17 cellular contexts compared by ENCODE assay signal in the genomic region with DNA sequence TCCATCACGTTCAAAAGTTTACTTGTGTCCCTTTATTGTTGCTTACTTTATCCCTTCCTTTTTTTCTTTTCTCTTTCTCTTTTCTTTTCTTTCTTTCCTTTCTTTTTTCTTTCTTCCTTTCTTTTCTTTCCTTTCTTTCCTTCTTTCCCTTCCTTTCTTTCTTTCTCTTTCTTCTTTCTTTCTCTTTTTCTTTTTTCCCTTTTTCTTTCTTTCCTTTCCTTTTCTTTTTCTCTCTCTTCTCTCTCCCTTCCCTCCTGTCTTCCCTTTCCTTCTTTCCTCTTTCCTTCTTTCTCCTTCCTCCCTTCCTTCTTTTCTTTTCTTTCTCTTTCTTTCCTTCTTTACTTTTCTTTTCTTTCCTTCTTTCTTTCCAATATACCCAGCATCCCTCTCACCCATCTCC.
A peak's percentile ranks its signal among the peaks of the same experiment; 100 is the strongest.
DNase-seq lines count a peak whose midpoint lies in the region; ATAC-seq and TF ChIP-seq lines count a peak whose summit lies in the region.
"Had no signal": no experiment of that assay in that cellular context is flagged by ENCODE, and none has a peak within 500 bp of the region (broad histone marks: within the 10 kb centered on the region; RNA-seq: fewer than 3 reads in every experiment).

No MANE protein-coding gene starts in this region.

- no peaks in the 10 kb centered on the region for H3K27me3 ChIP-seq in CD8-positive, alpha-beta T cell (ENCODE audit: insufficient read depth, low read length)
- H3K27me3 ChIP-seq in ovary = no peaks in the 10 kb centered on the region
- H3K27me3 ChIP-seq: BE2C; BLaER1 treated with 17β-estradiol and CSF1 and Interleukin-3, amounts not matched to agents 10 nM and 100 nM had no signal

- no peaks in the 10 kb centered on the region for H3K36me3 ChIP-seq in CD8-positive, alpha-beta T cell (ENCODE audit: insufficient read depth, low read length)
- H3K36me3 ChIP-seq in ovary = no peaks in the 10 kb centered on the region
- H3K36me3 ChIP-seq: BE2C, HAP-1 had no signal

- peaks cover 3% of the 10 kb centered on the region for H3K27me3 Mint-ChIP-seq in activated naive CD4-positive, alpha-beta T cell treated with anti-CD3 and anti-CD28 coated beads, Interleukin-2, amount 10 ng/mL, durations not matched to agents 7 days and 5 days
- H3K27me3 Mint-ChIP-seq in CD8-positive, alpha-beta T cell (ENCODE audit: low read depth) = no peaks in the 10 kb centered on the region
- H3K27me3 Mint-ChIP-seq in WTC11 (ENCODE audit: low read depth) = no peaks in the 10 kb centered on the region
- no peaks in the 10 kb centered on the region for H3K27me3 Mint-ChIP-seq in memory B cell
- H3K27me3 Mint-ChIP-seq: CD4-positive, alpha-beta memory T cell had no signal

- intact Hi-C loops in CD8-positive, alpha-beta T cell (cut with DNase I, micrococcal nuclease) = no loop called here
- intact Hi-C loops in ovary (cut with DNase I) = no loop called here

- H3K4me3 ChIP-seq in CD8-positive, alpha-beta T cell (ENCODE audit: low read depth, low read length) = no peak overlapping the region
- H3K4me3 ChIP-seq in ovary = no peak overlapping the region
- H3K4me3 ChIP-seq: BLaER1 treated with 17β-estradiol and CSF1 and Interleukin-3, amounts not matched to agents 10 nM and 100 nM; HAP-1 had no signal

- H3K4me1 Mint-ChIP-seq in activated naive CD4-positive, alpha-beta T cell treated with anti-CD3 and anti-CD28 coated beads, Interleukin-2, amount 10 ng/mL, durations not matched to agents 7 days and 5 days = no peaks in the 10 kb centered on the region
- H3K4me1 Mint-ChIP-seq in CD8-positive, alpha-beta T cell (ENCODE audit: low read depth) = no peaks in the 10 kb centered on the region
- H3K4me1 Mint-ChIP-seq in WTC11 (no peaks in the 10 kb centered on the region), memory B cell (no peaks in the 10 kb centered on the region)
- H3K4me1 Mint-ChIP-seq: CD14-positive monocyte had no signal

- no peak for ATAC-seq in CD8-positive, alpha-beta T cell
- ATAC-seq in WTC11 (no peak), memory B cell (ENCODE audit: low read depth) (no peak)

- no peak for TF ChIP-seq EP300 in ovary (IDR thresholded peaks at IDR 0.05)

- POLR2A ChIA-PET in CD8-positive, alpha-beta T cell (lab: Charles Lee) = no interaction called here
- POLR2A ChIA-PET in WTC11 (lab: Charles Lee) = no interaction called here
- POLR2A ChIA-PET in HEK293T (lab: Yijun Ruan, JAX) = no interaction called here

- CTCF ChIA-PET in activated naive CD4-positive, alpha-beta T cell treated with anti-CD3 and anti-CD28 coated beads, Interleukin-2, amount 10 ng/mL, durations not matched to agents 7 days and 5 days (lab: Charles Lee) = no interaction called here
- CTCF ChIA-PET in CD8-positive, alpha-beta T cell (lab: Charles Lee) = no interaction called here
- CTCF ChIA-PET in WTC11 (lab: Charles Lee) (no interaction called here), HEK293T (lab: Yijun Ruan, JAX) (no interaction called here)

- DNase-seq in activated naive CD4-positive, alpha-beta T cell treated with anti-CD3 and anti-CD28 coated beads, Interleukin-2, amount 10 ng/mL, durations not matched to agents 7 days and 5 days = no peak
- DNase-seq in activated naive CD4-positive, alpha-beta T cell treated with Interleukin-2 at 50 U/mL for 16 hours = no peak
- DNase-seq in CD8-positive, alpha-beta T cell = no peak
- DNase-seq in WTC11 (ENCODE audit: low spot score) (no peak), memory B cell (ENCODE audit: low spot score in 2 of 2) (no peak), CD1c-positive myeloid dendritic cell (ENCODE audit: extremely low spot score) (no peak), HEK293T (ENCODE audit: extremely low spot score) (no peak), ovary (no peak)
- DNase-seq: BE2C; Caco-2; CD4-positive, alpha-beta memory T cell; DMS153; DND-41; GOT3 had no signal

- TF ChIP-seq POLR2A in ovary (IDR thresholded peaks at IDR 0.05) = no peak

- no peak overlapping the region for H3K27ac ChIP-seq in CD8-positive, alpha-beta T cell (ENCODE audit: low read depth, low read length)
- no peak overlapping the region for H3K27ac ChIP-seq in ovary
- H3K27ac ChIP-seq: BLaER1 treated with 17β-estradiol and CSF1 and Interleukin-3, amounts not matched to agents 10 nM and 100 nM had no signal

- peaks cover 10% of the 10 kb centered on the region for H3K36me3 Mint-ChIP-seq in activated naive CD4-positive, alpha-beta T cell treated with anti-CD3 and anti-CD28 coated beads, Interleukin-2, amount 10 ng/mL, durations not matched to agents 7 days and 5 days
- H3K36me3 Mint-ChIP-seq in CD8-positive, alpha-beta T cell = peaks cover 35% of the 10 kb centered on the region
- H3K36me3 Mint-ChIP-seq in WTC11 (no peaks in the 10 kb centered on the region), memory B cell (no peaks in the 10 kb centered on the region)

- no peaks in the 10 kb centered on the region for H3K9me3 ChIP-seq in CD8-positive, alpha-beta T cell (ENCODE audit: low read length)
- H3K9me3 ChIP-seq in ovary = no peaks in the 10 kb centered on the region
- H3K9me3 ChIP-seq: BE2C; BLaER1 treated with 17β-estradiol and CSF1 and Interleukin-3, amounts not matched to agents 10 nM and 100 nM; Caco-2; HAP-1 had no signal

- WGBS in ovary, 3 donors = 76 to 80% (median 77%) methylated on average over 1 of the region's 1 CpG

- peak; percentile 34 for TF ChIP-seq CTCF in CD8-positive, alpha-beta T cell (IDR thresholded peaks at IDR 0.05)
- TF ChIP-seq CTCF in WTC11 (IDR thresholded peaks at IDR 0.05) (no peak), ovary (IDR thresholded peaks at IDR 0.05) (no peak)

- H3K4me1 ChIP-seq in CD8-positive, alpha-beta T cell (ENCODE audit: insufficient read depth, low read length) = no peaks in the 10 kb centered on the region
- H3K4me1 ChIP-seq in ovary (ENCODE audit: insufficient read depth) = no peaks in the 10 kb centered on the region
- H3K4me1 ChIP-seq: BE2C; BLaER1 treated with 17β-estradiol and CSF1 and Interleukin-3, amounts not matched to agents 10 nM and 100 nM; Caco-2; HAP-1 had no signal

- H3K4me3 Mint-ChIP-seq in activated naive CD4-positive, alpha-beta T cell treated with anti-CD3 and anti-CD28 coated beads, Interleukin-2, amount 10 ng/mL, durations not matched to agents 7 days and 5 days = no peak overlapping the region
- H3K4me3 Mint-ChIP-seq in CD8-positive, alpha-beta T cell = no peak overlapping the region
- no peak overlapping the region for H3K4me3 Mint-ChIP-seq in WTC11
- no peak overlapping the region for H3K4me3 Mint-ChIP-seq in memory B cell
- H3K4me3 Mint-ChIP-seq: CD14-positive monocyte; CD4-positive, alpha-beta memory T cell had no signal

- H3K27ac Mint-ChIP-seq in activated naive CD4-positive, alpha-beta T cell treated with anti-CD3 and anti-CD28 coated beads, Interleukin-2, amount 10 ng/mL, durations not matched to agents 7 days and 5 days = peak overlapping the region; percentile 40
- no peak overlapping the region for H3K27ac Mint-ChIP-seq in CD8-positive, alpha-beta T cell
- H3K27ac Mint-ChIP-seq in WTC11 (no peak overlapping the region), memory B cell (peak overlapping the region; percentile 4)

- H3K9me3 Mint-ChIP-seq in activated naive CD4-positive, alpha-beta T cell treated with anti-CD3 and anti-CD28 coated beads, Interleukin-2, amount 10 ng/mL, durations not matched to agents 7 days and 5 days = no peaks in the 10 kb centered on the region
- H3K9me3 Mint-ChIP-seq in CD8-positive, alpha-beta T cell = no peaks in the 10 kb centered on the region
- H3K9me3 Mint-ChIP-seq in WTC11 = no peaks in the 10 kb centered on the region
- H3K9me3 Mint-ChIP-seq in memory B cell = peaks cover 5% of the 10 kb centered on the region

TF ChIP-seq in WTC11, 78 proteins besides CTCF, POLR2A, EP300 and RAD21 (continues in another document):
- no peak for TF ChIP-seq ZNF425 (CRISPR knock-in tag; conservative IDR thresholded peaks at IDR 0.05)

TF ChIP-seq in HEK293T, 16 proteins besides CTCF, POLR2A, EP300 and RAD21:
- TF ChIP-seq CTBP1 (IDR thresholded peaks at IDR 0.05; ENCODE audit: borderline replicate concordance) = no peak
- no peak for TF ChIP-seq TARDBP (IDR thresholded peaks at IDR 0.05)
- no peak for TF ChIP-seq FOXA1 (IDR thresholded peaks at IDR 0.05)
- TF ChIP-seq FOXK2 (IDR thresholded peaks at IDR 0.05) = no peak
- no peak for TF ChIP-seq L3MBTL2 (conservative IDR thresholded peaks at IDR 0.05)
- TF ChIP-seq ZNF384 (IDR thresholded peaks at IDR 0.05) = no peak

Comparison
In these comparisons a context has a peak if more than half of its experiments do, and no peak if none do; other contexts are left out.
1. H3K27ac Mint-ChIP-seq: peak in activated naive CD4-positive, alpha-beta T cell treated with anti-CD3 and anti-CD28 coated beads, Interleukin-2, amount 10 ng/mL, durations not matched to agents 7 days and 5 days (single experiment) and memory B cell (single experiment); none in CD8-positive, alpha-beta T cell (single experiment) and WTC11 (single experiment).